ENCODE assay signal across 34 cellular contexts in genomic region chr2:211405036-211405435, GRCh38.
"Had no signal": no experiment of that assay in that cellular context is flagged by ENCODE, and none has a peak within 500 bp of the region (broad histone marks: within the 10 kb centered on the region; RNA-seq: fewer than 3 reads in every experiment).

No MANE protein-coding gene starts in this region.

- H3K36me3 Mint-ChIP-seq: activated naive CD4-positive, alpha-beta T cell treated with anti-CD3 and anti-CD28 coated beads, Interleukin-2, amount 50 U/mL, for 72 hours; activated naive CD8-positive, alpha-beta T cell treated with anti-CD3 and anti-CD28 coated beads for 36 hours; T-cell had no signal

- H3K4me1 ChIP-seq: adrenal gland, breast epithelium had no signal

- H3K36me3 ChIP-seq: adrenal gland, brain microvascular endothelial cell, breast epithelium had no signal

- FAIRE-seq: astrocyte, TTC549 had no signal

- H3K27me3 Mint-ChIP-seq: activated B cell treated with CpG ODN at 0.5 μM for 24 hours; activated CD4-positive, alpha-beta memory T cell treated with anti-CD3 and anti-CD28 coated beads, Interleukin-2, amount 10 ng/mL, durations not matched to agents 7 days and 5 days; activated CD4-positive, alpha-beta T cell treated with anti-CD3 and anti-CD28 coated beads, Interleukin-2, amount 10 ng/mL, durations not matched to agents 7 days and 5 days; activated naive CD8-positive, alpha-beta T cell treated with anti-CD3 and anti-CD28 coated beads for 36 hours; activated T-helper 17 cell treated with anti-CD3 and anti-CD28 coated beads, Interleukin-2, amount 50 U/mL, for 72 hours; T-cell; T-helper 17 cell had no signal

- ATAC-seq: activated naive CD4-positive, alpha-beta T cell treated with anti-CD3 and anti-CD28 coated beads, Interleukin-2, amount 50 U/mL, for 72 hours; activated T-cell treated with anti-CD3 and anti-CD28 coated beads, Interleukin-2, amount 50 U/mL, for 4 hours; activated T-cell treated with anti-CD3 and anti-CD28 coated beads, Interleukin-2, amount 50 U/mL, for 72 hours; activated T-helper 17 cell treated with anti-CD3 and anti-CD28 coated beads, Interleukin-2, amount 50 U/mL, for 72 hours; body of pancreas; T-cell; T-helper 17 cell had no signal

- H3K9me3 Mint-ChIP-seq: activated B cell treated with CpG ODN at 0.5 μM for 24 hours; activated CD4-positive, alpha-beta memory T cell treated with anti-CD3 and anti-CD28 coated beads, Interleukin-2, amount 10 ng/mL, durations not matched to agents 7 days and 5 days; activated CD4-positive, alpha-beta T cell treated with anti-CD3 and anti-CD28 coated beads, Interleukin-2, amount 10 ng/mL, durations not matched to agents 7 days and 5 days; activated naive CD4-positive, alpha-beta T cell treated with anti-CD3 and anti-CD28 coated beads for 36 hours; activated naive CD8-positive, alpha-beta T cell treated with anti-CD3 and anti-CD28 coated beads for 36 hours; activated T-cell treated with anti-CD3 and anti-CD28 coated beads, Interleukin-2, amount 50 U/mL, for 4 hours; activated T-helper 1 cell treated with anti-CD3 and anti-CD28 coated beads, Interleukin-12 subunit alpha, Interleukin-12 subunit beta, Interleukin-2, Interleukin-4 antibody, amounts not matched to agents 30 ng/mL and 10 ng/mL and 1 ng/mL, durations not matched to agents 14 hours and 24 hours and 36 hours; T-helper 2 cell treated with Interferon-gamma antibody and Interleukin-4, amounts not matched to agents 5 μg/mL and 100 μg/mL, for 36 hours had no signal

- H3K4me1 Mint-ChIP-seq: activated B cell treated with CpG ODN at 0.5 μM for 24 hours; activated CD4-positive, alpha-beta memory T cell treated with anti-CD3 and anti-CD28 coated beads, Interleukin-2, amount 10 ng/mL, durations not matched to agents 7 days and 5 days; activated CD4-positive, alpha-beta T cell treated with anti-CD3 and anti-CD28 coated beads, Interleukin-2, amount 10 ng/mL, durations not matched to agents 7 days and 5 days; activated naive CD8-positive, alpha-beta T cell treated with anti-CD3 and anti-CD28 coated beads for 36 hours; activated T-helper 17 cell treated with anti-CD3 and anti-CD28 coated beads, Interleukin-2, amount 50 U/mL, for 72 hours; T-cell; T-helper 17 cell had no signal

- H3K27ac Mint-ChIP-seq: activated B cell treated with CpG ODN at 0.5 μM for 24 hours; activated CD4-positive, alpha-beta memory T cell treated with anti-CD3 and anti-CD28 coated beads, Interleukin-2, amount 10 ng/mL, durations not matched to agents 7 days and 5 days; activated CD4-positive, alpha-beta T cell treated with anti-CD3 and anti-CD28 coated beads, Interleukin-2, amount 10 ng/mL, durations not matched to agents 7 days and 5 days; activated naive CD4-positive, alpha-beta T cell treated with anti-CD3 and anti-CD28 coated beads for 36 hours; activated naive CD4-positive, alpha-beta T cell treated with anti-CD3 and anti-CD28 coated beads, Interleukin-2, amount 50 U/mL, for 72 hours; activated naive CD8-positive, alpha-beta T cell treated with anti-CD3 and anti-CD28 coated beads for 36 hours; activated T-cell treated with anti-CD3 and anti-CD28 coated beads, Interleukin-2, amount 50 U/mL, for 72 hours; activated T-helper 1 cell treated with anti-CD3 and anti-CD28 coated beads, Interleukin-12 subunit alpha, Interleukin-12 subunit beta, Interleukin-2, Interleukin-4 antibody, amounts not matched to agents 30 ng/mL and 10 ng/mL and 1 ng/mL, durations not matched to agents 14 hours and 24 hours and 36 hours; activated T-helper 17 cell treated with anti-CD3 and anti-CD28 coated beads, Interleukin-2, amount 50 U/mL, for 72 hours; T-cell; T-helper 17 cell; T-helper 2 cell treated with Interferon-gamma antibody and Interleukin-4, amounts not matched to agents 5 μg/mL and 100 μg/mL, for 36 hours had no signal

- H3K4me3 ChIP-seq: adrenal gland, body of pancreas, breast epithelium had no signal

- H3K27ac ChIP-seq: adrenal gland, body of pancreas, brain microvascular endothelial cell, breast epithelium, VCaP had no signal

- H3K9me3 ChIP-seq: adrenal gland, body of pancreas, breast epithelium had no signal

- DNase-seq: activated B cell treated with CpG ODN at 0.5 μM for 24 hours; activated CD4-positive, alpha-beta memory T cell treated with anti-CD3 and anti-CD28 coated beads, Interleukin-2, amount 10 ng/mL, durations not matched to agents 7 days and 5 days; activated CD4-positive, alpha-beta T cell treated with anti-CD3 and anti-CD28 coated beads for 48 hours; activated CD4-positive, alpha-beta T cell treated with anti-CD3 and anti-CD28 coated beads, Interleukin-2, amount 10 ng/mL, durations not matched to agents 7 days and 5 days; activated CD4-positive, alpha-beta T cell treated with anti-CD3 and anti-CD28 coated beads, Interleukin-2, amount 50 U/mL, for 48 hours; activated CD4-positive, CD25-positive, alpha-beta regulatory T cell treated with anti-CD3 and anti-CD28 coated beads, Interleukin-2, amount 50 U/mL, for 72 hours; activated CD8-positive, alpha-beta memory T cell treated with anti-CD3 and anti-CD28 coated beads, Interleukin-2, amount 50 U/mL, for 4 hours; activated effector memory CD4-positive, alpha-beta T cell treated with anti-CD3 and anti-CD28 coated beads, Interleukin-2, amount 50 U/mL, for 16 hours; activated gamma-delta T cell treated with Interleukin-2 at 50 U/mL for 16 hours; activated naive CD4-positive, alpha-beta T cell; activated naive CD4-positive, alpha-beta T cell treated with anti-CD3 and anti-CD28 coated beads for 36 hours; activated naive CD4-positive, alpha-beta T cell treated with anti-CD3 and anti-CD28 coated beads, Interleukin-2, amount 50 U/mL, for 16 hours; activated naive CD8-positive, alpha-beta T cell treated with anti-CD3 and anti-CD28 coated beads for 36 hours; activated T-cell treated with anti-CD3 and anti-CD28 coated beads for 4 hours; activated T-cell treated with anti-CD3 and anti-CD28 coated beads, Interleukin-2, amount 50 U/mL, for 1 hour; activated T-cell treated with anti-CD3 and anti-CD28 coated beads, Interleukin-2, amount 50 U/mL, for 4 hours; activated T-cell treated with anti-CD3 and anti-CD28 coated beads, Interleukin-2, amount 50 U/mL, for 72 hours; adrenal gland; amniotic stem cell; aorta; body of pancreas; brain microvascular endothelial cell; central memory CD4-positive, alpha-beta T cell; T-cell; T-helper 17 cell; T-helper 9 cell had no signal

- H3K4me3 Mint-ChIP-seq: activated B cell treated with CpG ODN at 0.5 μM for 24 hours; activated CD4-positive, alpha-beta memory T cell treated with anti-CD3 and anti-CD28 coated beads, Interleukin-2, amount 10 ng/mL, durations not matched to agents 7 days and 5 days; activated CD4-positive, alpha-beta T cell treated with anti-CD3 and anti-CD28 coated beads, Interleukin-2, amount 10 ng/mL, durations not matched to agents 7 days and 5 days; activated naive CD4-positive, alpha-beta T cell treated with anti-CD3 and anti-CD28 coated beads for 36 hours; activated naive CD8-positive, alpha-beta T cell treated with anti-CD3 and anti-CD28 coated beads for 36 hours; activated T-cell treated with anti-CD3 and anti-CD28 coated beads, Interleukin-2, amount 50 U/mL, for 4 hours; activated T-cell treated with anti-CD3 and anti-CD28 coated beads, Interleukin-2, amount 50 U/mL, for 72 hours; activated T-helper 1 cell treated with anti-CD3 and anti-CD28 coated beads, Interleukin-12 subunit alpha, Interleukin-12 subunit beta, Interleukin-2, Interleukin-4 antibody, amounts not matched to agents 30 ng/mL and 10 ng/mL and 1 ng/mL, durations not matched to agents 14 hours and 24 hours and 36 hours; activated T-helper 17 cell treated with anti-CD3 and anti-CD28 coated beads, Interleukin-2, amount 50 U/mL, for 72 hours; T-cell; T-helper 17 cell; T-helper 2 cell treated with Interferon-gamma antibody and Interleukin-4, amounts not matched to agents 5 μg/mL and 100 μg/mL, for 36 hours had no signal

- H3K27me3 ChIP-seq: adrenal gland, body of pancreas, brain microvascular endothelial cell, breast epithelium had no signal
